1 cellular context compared by ENCODE assay signal in the genomic region with DNA sequence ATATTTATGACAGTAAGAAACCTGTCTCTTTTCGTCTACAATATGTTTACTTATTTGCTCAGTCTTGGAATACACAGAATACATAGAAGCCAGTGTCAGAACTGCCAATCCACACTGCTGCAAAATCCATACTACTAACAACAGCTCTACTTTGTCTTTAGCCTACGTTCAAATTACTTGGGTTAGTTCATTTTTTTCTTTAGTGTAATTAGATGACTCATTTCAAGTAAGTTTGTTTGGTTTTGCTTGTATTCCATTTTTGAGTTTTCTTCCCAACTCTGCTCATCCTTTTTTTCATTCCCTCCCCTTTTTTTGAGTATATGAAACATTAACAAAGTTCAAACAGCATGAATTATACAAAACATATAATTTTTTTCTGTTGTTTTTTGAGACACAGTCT.
TF ChIP-seq lines count a peak whose summit lies in the region.

No MANE protein-coding gene starts in this region.

TF ChIP-seq in SK-N-SH treated with all-trans-retinoic acid at 6 μM for 48 hours, 23 proteins besides CTCF, POLR2A, EP300 and RAD21 (continued from another document):
- no peak for TF ChIP-seq TCF4 (CRISPR knock-in tag; IDR thresholded peaks at IDR 0.05; ENCODE audit: borderline replicate concordance)
- no peak for TF ChIP-seq ESRRG (CRISPR knock-in tag; IDR thresholded peaks at IDR 0.05)
